In genomic region chr10:80589726-80590373, GRCh38 we compare ENCODE assay signal across 14 cellular contexts. TPM values are rescaled to one million over a fixed set of nuclear protein-coding genes. Genes with fewer than 3 reads are reported as not detected.
DNase-seq lines count a peak whose midpoint lies in the region; ATAC-seq and TF ChIP-seq lines count a peak whose summit lies in the region.
"Had no signal": no experiment of that assay in that cellular context is flagged by ENCODE, and none has a peak within 500 bp of the region (broad histone marks: within the 10 kb centered on the region; RNA-seq: fewer than 3 reads in every experiment).

No MANE protein-coding gene starts in this region.

- H3K27ac Mint-ChIP-seq in activated T-helper 2 cell treated with anti-CD3 and anti-CD28 coated beads, Interferon-gamma antibody, Interleukin-2, Interleukin-4, amounts not matched to agents 10 μg/mL and 5 μg/mL and 100 μg/mL, durations not matched to agents 14 hours and 24 hours and 36 hours: no peak overlapping the region

- no peaks in the 10 kb centered on the region for H3K36me3 ChIP-seq in GM06990 (ENCODE audit: control insufficient read depth, insufficient read depth, low read length)
- H3K36me3 ChIP-seq: vagina had no signal

- no peaks in the 10 kb centered on the region for H3K27me3 ChIP-seq in GM06990 (replicated peaks; ENCODE audit: control insufficient read depth, insufficient read depth, low read length)
- H3K27me3 ChIP-seq: vagina had no signal

- intact Hi-C loops in activated T-helper 2 cell treated with anti-CD3 and anti-CD28 coated beads, Interferon-gamma antibody, Interleukin-2, Interleukin-4, amounts not matched to agents 10 μg/mL and 5 μg/mL and 100 μg/mL, durations not matched to agents 14 hours and 24 hours and 36 hours (cut with micrococcal nuclease): loop anchor here (10.0 kb wide), 2 partner anchors 145 to 205 kb away; no protein-coding TSS in a partner anchor

- TF ChIP-seq CTCF in GM06990 (IDR thresholded peaks at IDR 0.05; ENCODE audit: insufficient read depth, low read length, poor library complexity, severe bottlenecking): no peak

- no peaks in the 10 kb centered on the region for H3K27me3 Mint-ChIP-seq in activated T-helper 2 cell treated with anti-CD3 and anti-CD28 coated beads, Interferon-gamma antibody, Interleukin-2, Interleukin-4, amounts not matched to agents 10 μg/mL and 5 μg/mL and 100 μg/mL, durations not matched to agents 14 hours and 24 hours and 36 hours (ENCODE audit: low read depth)

- no peak overlapping the region for H3K4me3 Mint-ChIP-seq in activated T-helper 2 cell treated with anti-CD3 and anti-CD28 coated beads, Interferon-gamma antibody, Interleukin-2, Interleukin-4, amounts not matched to agents 10 μg/mL and 5 μg/mL and 100 μg/mL, durations not matched to agents 14 hours and 24 hours and 36 hours (ENCODE audit: low read depth)

- peak; percentile 93 for ATAC-seq in GM19351 (IDR thresholded peaks at IDR 0.05; ENCODE audit: unreplicated experiment)
- ATAC-seq in HG02678 (IDR thresholded peaks at IDR 0.05; ENCODE audit: unreplicated experiment): peak; percentile 94
- ATAC-seq in HG03442 (IDR thresholded peaks at IDR 0.05; ENCODE audit: unreplicated experiment): peak; percentile 94
- ATAC-seq: left ventricle myocardium superior had no signal

- DNase-seq in GM06990 (ENCODE audit: extremely low read depth, insufficient read length) (peak; percentile 69), hippocampal formation (lab: John Stamatoyannopoulos, UW) (no peak), NCI-H1048 (lab: John Stamatoyannopoulos, UW) (no peak), NCI-H146 treated with DMSO at 0.1 percent for 48 hours (lab: John Stamatoyannopoulos, UW; ENCODE audit: unreplicated experiment) (no peak)
- no peak for DNase-seq in activated T-helper 2 cell treated with anti-CD3 and anti-CD28 coated beads, Interferon-gamma antibody, Interleukin-2, Interleukin-4, amounts not matched to agents 10 μg/mL and 5 μg/mL and 100 μg/mL, durations not matched to agents 14 hours and 24 hours and 36 hours (ENCODE audit: low spot score)
- DNase-seq: ACHN, foreskin melanocyte, left ventricle myocardium superior, NCI-H1105 treated with DMSO at 0.1 percent for 48 hours, posterior cingulate gyrus had no signal

- no peaks in the 10 kb centered on the region for H3K9me3 Mint-ChIP-seq in activated T-helper 2 cell treated with anti-CD3 and anti-CD28 coated beads, Interferon-gamma antibody, Interleukin-2, Interleukin-4, amounts not matched to agents 10 μg/mL and 5 μg/mL and 100 μg/mL, durations not matched to agents 14 hours and 24 hours and 36 hours

- H3K36me3 Mint-ChIP-seq in activated T-helper 2 cell treated with anti-CD3 and anti-CD28 coated beads, Interferon-gamma antibody, Interleukin-2, Interleukin-4, amounts not matched to agents 10 μg/mL and 5 μg/mL and 100 μg/mL, durations not matched to agents 14 hours and 24 hours and 36 hours (ENCODE audit: low read depth): no peaks in the 10 kb centered on the region

- H3K4me3 ChIP-seq in GM06990 (replicated peaks; ENCODE audit: low read depth, low read length): no peak overlapping the region
- H3K4me3 ChIP-seq: vagina had no signal

- no peaks in the 10 kb centered on the region for H3K4me1 Mint-ChIP-seq in activated T-helper 2 cell treated with anti-CD3 and anti-CD28 coated beads, Interferon-gamma antibody, Interleukin-2, Interleukin-4, amounts not matched to agents 10 μg/mL and 5 μg/mL and 100 μg/mL, durations not matched to agents 14 hours and 24 hours and 36 hours (ENCODE audit: low read depth)

RNA-seq across cellular contexts. Expression of gene SH2D4B, which starts 52.1 kb away (rescaled TPM):
- total RNA-seq in activated T-helper 2 cell treated with anti-CD3 and anti-CD28 coated beads, Interferon-gamma antibody, Interleukin-2, Interleukin-4, amounts not matched to agents 10 μg/mL and 5 μg/mL and 100 μg/mL, durations not matched to agents 14 hours and 24 hours and 36 hours: 0.05 TPM in 1 of 2 replicates, not detected in the other
- total RNA-seq: left ventricle myocardium superior, vagina had no signal
